ENCODE assay signal across 1 cellular context in genomic region chr2:188957646-188958045, GRCh38.
TF ChIP-seq lines count a peak whose summit lies in the region.

No MANE protein-coding gene starts in this region.

TF ChIP-seq in HepG2, 621 proteins besides CTCF, POLR2A, EP300 and RAD21:
- TF ChIP-seq ELK4 (CRISPR knock-in tag; IDR thresholded peaks at IDR 0.05; ENCODE audit: borderline replicate concordance) (no peak), TEAD3 (CRISPR knock-in tag; optimal IDR thresholded peaks at IDR 0.05; ENCODE audit: borderline replicate concordance) (no peak), CEBPB (IDR thresholded peaks at IDR 0.05; ENCODE audit: borderline replicate concordance, low read depth, low read length) (peak; percentile 68)
